31 cellular contexts compared by ENCODE assay signal in the genomic region with DNA sequence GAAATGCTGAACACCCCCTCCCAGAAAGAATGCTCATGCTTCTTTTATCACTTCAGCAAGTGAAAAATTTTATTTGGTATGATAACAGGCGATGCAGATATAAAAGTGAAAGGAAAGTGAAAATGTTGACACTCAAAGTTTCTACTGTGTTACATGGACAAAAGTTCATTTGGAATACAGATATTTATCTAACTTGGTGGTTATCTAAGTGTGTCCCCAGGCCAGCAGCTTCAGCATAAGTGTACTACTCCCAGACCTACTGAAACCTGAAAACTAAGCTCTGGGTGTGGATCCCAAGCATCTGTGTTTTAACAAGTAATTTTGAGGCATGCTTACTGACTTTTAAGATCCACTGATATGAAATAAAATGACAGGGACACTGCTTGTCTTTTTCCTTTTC.
"Had no signal": no experiment of that assay in that cellular context is flagged by ENCODE, and none has a peak within 500 bp of the region (broad histone marks: within the 10 kb centered on the region; RNA-seq: fewer than 3 reads in every experiment).

No MANE protein-coding gene starts in this region.

- H3K27me3 ChIP-seq: adrenal gland, body of pancreas, brain microvascular endothelial cell, breast epithelium had no signal

- H3K27ac ChIP-seq: adrenal gland, body of pancreas, brain microvascular endothelial cell, breast epithelium, VCaP had no signal

- H3K4me1 ChIP-seq: adrenal gland, body of pancreas, breast epithelium had no signal

- H3K36me3 ChIP-seq: adrenal gland, brain microvascular endothelial cell, breast epithelium had no signal

- H3K4me3 ChIP-seq: adrenal gland, body of pancreas, breast epithelium had no signal

- ATAC-seq: activated CD8-positive, alpha-beta T cell treated with anti-CD3 and anti-CD28 coated beads for 36 hours; activated naive CD4-positive, alpha-beta T cell treated with anti-CD3 and anti-CD28 coated beads, Interleukin-2, amount 50 U/mL, for 72 hours; activated T-cell treated with anti-CD3 and anti-CD28 coated beads, Interleukin-2, amount 50 U/mL, for 4 hours; activated T-cell treated with anti-CD3 and anti-CD28 coated beads, Interleukin-2, amount 50 U/mL, for 72 hours; activated T-helper 17 cell treated with anti-CD3 and anti-CD28 coated beads, Interleukin-2, amount 50 U/mL, for 72 hours; body of pancreas had no signal

- H3K9me3 ChIP-seq: adrenal gland, body of pancreas, breast epithelium had no signal

- DNase-seq: activated B cell treated with CpG ODN at 0.5 μM for 24 hours; activated CD4-positive, alpha-beta memory T cell treated with anti-CD3 and anti-CD28 coated beads for 36 hours; activated CD4-positive, alpha-beta T cell treated with anti-CD3 and anti-CD28 coated beads for 4 hours; activated CD4-positive, alpha-beta T cell treated with anti-CD3 and anti-CD28 coated beads, Interleukin-2, amount 10 ng/mL, durations not matched to agents 24 days and 14 days; activated CD4-positive, alpha-beta T cell treated with anti-CD3 and anti-CD28 coated beads, Interleukin-2, amount 50 U/mL, for 1 hour; activated CD4-positive, alpha-beta T cell treated with anti-CD3 and anti-CD28 coated beads, Interleukin-2, amount 50 U/mL, for 4 hours; activated CD4-positive, CD25-positive, alpha-beta regulatory T cell treated with anti-CD3 and anti-CD28 coated beads, Interleukin-2, amount 50 U/mL, for 72 hours; activated CD8-positive, alpha-beta memory T cell treated with anti-CD3 and anti-CD28 coated beads, Interleukin-2, amount 50 U/mL, for 4 hours; activated CD8-positive, alpha-beta T cell treated with anti-CD3 and anti-CD28 coated beads for 36 hours; activated effector memory CD4-positive, alpha-beta T cell treated with anti-CD3 and anti-CD28 coated beads, Interleukin-2, amount 50 U/mL, for 16 hours; activated gamma-delta T cell treated with Interleukin-2 at 50 U/mL for 16 hours; activated naive CD4-positive, alpha-beta T cell; activated naive CD4-positive, alpha-beta T cell treated with anti-CD3 and anti-CD28 coated beads for 36 hours; activated naive CD4-positive, alpha-beta T cell treated with anti-CD3 and anti-CD28 coated beads, Interleukin-2, amount 50 U/mL, for 16 hours; activated naive CD8-positive, alpha-beta T cell treated with anti-CD3 and anti-CD28 coated beads for 36 hours; activated T-cell treated with anti-CD3 and anti-CD28 coated beads for 4 hours; activated T-cell treated with anti-CD3 and anti-CD28 coated beads, Interleukin-2, amount 50 U/mL, for 1 hour; activated T-cell treated with anti-CD3 and anti-CD28 coated beads, Interleukin-2, amount 50 U/mL, for 4 hours; activated T-cell treated with anti-CD3 and anti-CD28 coated beads, Interleukin-2, amount 50 U/mL, for 72 hours; adrenal gland; amniotic stem cell; aorta; body of pancreas; brain microvascular endothelial cell; central memory CD4-positive, alpha-beta T cell; T-helper 2 cell; T-helper 9 cell had no signal
